ENCODE assay signal across 19 cellular contexts in genomic region chr2:113337809-113338208, GRCh38. TPM values are rescaled to one million over a fixed set of nuclear protein-coding genes. Genes with fewer than 3 reads are reported as not detected.
DNase-seq lines count a peak whose midpoint lies in the region; ATAC-seq and TF ChIP-seq lines count a peak whose summit lies in the region.
"Had no signal": no experiment of that assay in that cellular context is flagged by ENCODE, and none has a peak within 500 bp of the region (broad histone marks: within the 10 kb centered on the region; RNA-seq: fewer than 3 reads in every experiment).

No MANE protein-coding gene starts in this region.

- no peak overlapping the region for H3K27ac ChIP-seq in CD8-positive, alpha-beta memory T cell (ENCODE audit: low read depth, low read length)
- H3K27ac ChIP-seq: BLaER1 treated with 17β-estradiol and CSF1 and Interleukin-3, amounts not matched to agents 10 nM and 100 nM had no signal

- no peak overlapping the region for H3K4me3 Mint-ChIP-seq in CD8-positive, alpha-beta memory T cell
- H3K4me3 Mint-ChIP-seq: HFFc6 had no signal

- H3K9ac ChIP-seq in adipocyte (ENCODE audit: low read length), result peak overlapping the region; percentile 44
- H3K9ac ChIP-seq: BLaER1 treated with 17β-estradiol and CSF1 and Interleukin-3, amounts not matched to agents 10 nM and 100 nM had no signal

- WGBS in lower leg skin, 2 donors, result 51 to 56% methylated on average over 5 of the region's 5 CpGs

- CTCF ChIA-PET in CD8-positive, alpha-beta memory T cell (lab: Charles Lee), result no interaction called here

- H3K36me3 ChIP-seq in adipocyte (ENCODE audit: control insufficient read depth, insufficient read depth, low read length, severe bottlenecking), result no peaks in the 10 kb centered on the region
- H3K36me3 ChIP-seq in CD8-positive, alpha-beta memory T cell (ENCODE audit: insufficient read depth, low read length), result no peaks in the 10 kb centered on the region
- H3K36me3 ChIP-seq: BLaER1 treated with 17β-estradiol and CSF1 and Interleukin-3, amounts not matched to agents 10 nM and 100 nM; MG63 had no signal

- H3K27ac Mint-ChIP-seq in CD8-positive, alpha-beta memory T cell, result no peak overlapping the region
- H3K27ac Mint-ChIP-seq: HFFc6 had no signal

- TF ChIP-seq CTCF in lower leg skin (IDR thresholded peaks at IDR 0.05), result no peak

- peak; percentile 71 to 83 for ATAC-seq in left cardiac atrium
- ATAC-seq: A549, Panc1 had no signal

- no peak for TF ChIP-seq POLR2A in lower leg skin (IDR thresholded peaks at IDR 0.05)

- H3K27me3 Mint-ChIP-seq in CD8-positive, alpha-beta memory T cell, result peaks cover 11 to 13% of the 10 kb centered on the region in 2 donors

- H3K4me3 ChIP-seq in adipocyte (ENCODE audit: low read length) (peak overlapping the region; percentile 22), lower leg skin (ENCODE audit: low read depth, poor library complexity, severe bottlenecking) (no peak overlapping the region)
- H3K4me3 ChIP-seq in CD8-positive, alpha-beta memory T cell (ENCODE audit: low read length), result no peak overlapping the region
- H3K4me3 ChIP-seq: A549; BLaER1 treated with 17β-estradiol and CSF1 and Interleukin-3, amounts not matched to agents 10 nM and 100 nM; MG63 had no signal

- no peaks in the 10 kb centered on the region for H3K27me3 ChIP-seq in adipocyte (replicated peaks; ENCODE audit: control insufficient read depth, insufficient read depth, low read length)
- H3K27me3 ChIP-seq in CD8-positive, alpha-beta memory T cell (ENCODE audit: insufficient read depth, low read length, poor library complexity, severe bottlenecking), result no peaks in the 10 kb centered on the region
- H3K27me3 ChIP-seq: BLaER1 treated with 17β-estradiol and CSF1 and Interleukin-3, amounts not matched to agents 10 nM and 100 nM; MG63 had no signal

- H3K9me3 ChIP-seq in adipocyte (ENCODE audit: control insufficient read depth, low read length), result no peaks in the 10 kb centered on the region
- no peaks in the 10 kb centered on the region for H3K9me3 ChIP-seq in CD8-positive, alpha-beta memory T cell (ENCODE audit: low read length)
- H3K9me3 ChIP-seq: A549; BLaER1 treated with 17β-estradiol and CSF1 and Interleukin-3, amounts not matched to agents 10 nM and 100 nM; MG63 had no signal

- H3K9me3 Mint-ChIP-seq in CD8-positive, alpha-beta memory T cell, result no peaks in the 10 kb centered on the region
- H3K9me3 Mint-ChIP-seq: HFFc6 had no signal

- DNase-seq in adipocyte (ENCODE audit: low read depth) (no peak), left cardiac atrium (peak; percentile 62), lower leg skin (ENCODE audit: low spot score in 2 of 2) (peak; percentile 86 to 90), ureter (ENCODE audit: low spot score) (peak; percentile 53), NCI-H2227 treated with DMSO at 0.1 percent for 48 hours (lab: John Stamatoyannopoulos, UW) (no peak), NCI-H774 (lab: John Stamatoyannopoulos, UW) (no peak)
- no peak for DNase-seq in CD8-positive, alpha-beta memory T cell
- DNase-seq: DMS 273 treated with DMSO at 0.1 percent for 48 hours, HFFc6, IMR-90, Karpas-422, MG63, NCI-H1092 treated with DMSO at 0.1 percent for 48 hours, NCI-H1694, NCI-H524, SHP77 had no signal

- H3K36me3 Mint-ChIP-seq in CD8-positive, alpha-beta memory T cell, result no peaks in the 10 kb centered on the region

- POLR2A ChIA-PET in CD8-positive, alpha-beta memory T cell (lab: Charles Lee), result no interaction called here

- H3K4me1 Mint-ChIP-seq in CD8-positive, alpha-beta memory T cell, result peaks cover 0 to 3% (median 2%) of the 10 kb centered on the region in 3 donors

- H3K4me1 ChIP-seq in adipocyte (ENCODE audit: control insufficient read depth, insufficient read depth, low read length), result peaks cover 58% of the 10 kb centered on the region
- H3K4me1 ChIP-seq in CD8-positive, alpha-beta memory T cell (ENCODE audit: insufficient read depth, low read length), result peaks cover 2% of the 10 kb centered on the region

- intact Hi-C loops in left cardiac atrium (cut with DNase I) (no loop called here), lower leg skin (cut with DNase I; ENCODE audit: low total_unique reads) (no loop called here)

RNA-seq across cellular contexts. Expression of gene PAX8, which starts 59.1 kb away (rescaled TPM):
- total RNA-seq in left cardiac atrium (1 to 10 TPM in 1 of 2 donors, under 1 TPM in 1; 0.13 to 1.9 TPM), lower leg skin (1 to 10 TPM in 3 of 4 donors, under 1 TPM in 1; 0.91 to 5.2 (median 4.3) TPM), ureter (160 TPM)
- total RNA-seq in CD8-positive, alpha-beta memory T cell, result 1 to 10 TPM; 2.3 TPM
- 0.97 TPM for polyA plus RNA-seq in CD8-positive, alpha-beta memory T cell

Comparison
In these comparisons a context has a peak if more than half of its experiments do, and no peak if none do; other contexts are left out.
1. DNase-seq: peak in left cardiac atrium (single experiment), lower leg skin (2 of 2) and ureter (single experiment); none in adipocyte (single experiment), NCI-H2227 treated with DMSO at 0.1 percent for 48 hours (single experiment), CD8-positive, alpha-beta memory T cell (0 of 5) and NCI-H774 (single experiment).
2. RNA of gene PAX8, which starts 59.1 kb away (total RNA-seq): 160 TPM in ureter (single experiment); 0.91 to 5.2 TPM in lower leg skin, 2.3 TPM in CD8-positive, alpha-beta memory T cell and 0.13 to 1.9 TPM in left cardiac atrium; every median in the first group is over 10 times any median in the second.